14 cellular contexts compared by ENCODE assay signal in genomic region chr12:76018111-76018510, GRCh38. TPM values are rescaled to one million over a fixed set of nuclear protein-coding genes. Genes with fewer than 3 reads are reported as not detected.
A peak's percentile ranks its signal among the peaks of the same experiment; 100 is the strongest.
DNase-seq lines count a peak whose midpoint lies in the region; ATAC-seq and TF ChIP-seq lines count a peak whose summit lies in the region.
"Had no signal": no experiment of that assay in that cellular context is flagged by ENCODE, and none has a peak within 500 bp of the region (broad histone marks: within the 10 kb centered on the region; RNA-seq: fewer than 3 reads in every experiment).

No MANE protein-coding gene starts in this region.

- no peak for DNase-seq in T-helper 2 cell treated with Interferon-gamma antibody and Interleukin-4, amounts not matched to agents 5 μg/mL and 100 μg/mL, for 36 hours (ENCODE audit: low spot score)
- DNase-seq in T-helper 2 cell (no peak), SW480 (ENCODE audit: low spot score) (peak; percentile 52), left cardiac atrium (peak; percentile 52), smooth muscle cell (lab: John Stamatoyannopoulos, UW; ENCODE audit: unreplicated experiment) (no peak), SHP77 (lab: John Stamatoyannopoulos, UW) (no peak)
- DNase-seq: activated T-cell treated with anti-CD3 and anti-CD28 coated beads, Interleukin-2, amount 50 U/mL, for 1 hour; head of caudate nucleus; Kasumi-1; naive thymus-derived CD4-positive, alpha-beta T cell; stimulated activated CD4-positive, alpha-beta T cell treated with anti-CD3 and anti-CD28 coated beads, Interleukin-4, amount 100 ng/mL, for 1 hour; T-helper 9 cell had no signal

- no peak overlapping the region for H3K4me3 ChIP-seq in smooth muscle cell

- H3K27ac ChIP-seq in smooth muscle cell (ENCODE audit: low read depth), result peak overlapping the region; percentile 100

- peaks cover 26% of the 10 kb centered on the region for H3K4me1 ChIP-seq in smooth muscle cell (ENCODE audit: low read depth)

- peaks cover 38% of the 10 kb centered on the region for H3F3A ChIP-seq in smooth muscle cell (ENCODE audit: low read depth)

- H3K27ac Mint-ChIP-seq in T-helper 2 cell treated with Interferon-gamma antibody and Interleukin-4, amounts not matched to agents 5 μg/mL and 100 μg/mL, for 36 hours, result peak overlapping the region; percentile 69

- H3K9ac ChIP-seq in smooth muscle cell (ENCODE audit: low read depth), result peak overlapping the region; percentile 59

- no peak for TF ChIP-seq CTCF in smooth muscle cell (IDR thresholded peaks at IDR 0.05; ENCODE audit: borderline replicate concordance, insufficient read depth, poor library complexity, severe bottlenecking)

- H3K79me2 ChIP-seq in smooth muscle cell (ENCODE audit: low read depth), result no peaks in the 10 kb centered on the region

- intact Hi-C loops in left cardiac atrium (cut with DNase I), result loop anchor here in 1 of 2 donors (5.0 kb wide), 1 partner anchor 36 kb away; no protein-coding TSS in a partner anchor

- no peaks in the 10 kb centered on the region for H3K27me3 Mint-ChIP-seq in T-helper 2 cell treated with Interferon-gamma antibody and Interleukin-4, amounts not matched to agents 5 μg/mL and 100 μg/mL, for 36 hours (ENCODE audit: low read depth)

- 23% methylated on average over 6 of the region's 6 CpGs for WGBS in smooth muscle cell (ENCODE audit: low lambda C conversion rate)

- no peaks in the 10 kb centered on the region for H3K27me3 ChIP-seq in smooth muscle cell (ENCODE audit: low read depth)

- ATAC-seq in left cardiac atrium, result peak; percentile 74 to 96
- ATAC-seq in GM19351 (IDR thresholded peaks at IDR 0.05; ENCODE audit: unreplicated experiment), result no peak
- no peak for ATAC-seq in GM18907 (IDR thresholded peaks at IDR 0.05; ENCODE audit: unreplicated experiment)
- ATAC-seq: naive thymus-derived CD4-positive, alpha-beta T cell had no signal

- no peaks in the 10 kb centered on the region for H3K9me3 Mint-ChIP-seq in T-helper 2 cell treated with Interferon-gamma antibody and Interleukin-4, amounts not matched to agents 5 μg/mL and 100 μg/mL, for 36 hours
- H3K9me3 Mint-ChIP-seq: naive thymus-derived CD4-positive, alpha-beta T cell had no signal

- peak overlapping the region; percentile 8 for H3K4me2 ChIP-seq in smooth muscle cell

- no peaks in the 10 kb centered on the region for H4K20me1 ChIP-seq in smooth muscle cell (ENCODE audit: low read depth)

- no peak overlapping the region for H3K4me3 Mint-ChIP-seq in T-helper 2 cell treated with Interferon-gamma antibody and Interleukin-4, amounts not matched to agents 5 μg/mL and 100 μg/mL, for 36 hours
- H3K4me3 Mint-ChIP-seq: naive thymus-derived CD4-positive, alpha-beta T cell had no signal

- no peaks in the 10 kb centered on the region for H3K9me3 ChIP-seq in smooth muscle cell (replicated peaks; ENCODE audit: low read depth)

- H3K36me3 ChIP-seq in smooth muscle cell (ENCODE audit: low read depth), result no peaks in the 10 kb centered on the region

- no peak overlapping the region for H2AFZ ChIP-seq in smooth muscle cell (ENCODE audit: low read depth)

- H3K36me3 Mint-ChIP-seq in T-helper 2 cell treated with Interferon-gamma antibody and Interleukin-4, amounts not matched to agents 5 μg/mL and 100 μg/mL, for 36 hours (ENCODE audit: low read depth), result peaks cover 5% of the 10 kb centered on the region

- peaks cover 50% of the 10 kb centered on the region for H3K4me1 Mint-ChIP-seq in T-helper 2 cell treated with Interferon-gamma antibody and Interleukin-4, amounts not matched to agents 5 μg/mL and 100 μg/mL, for 36 hours (ENCODE audit: low read depth)

RNA-seq across cellular contexts. Expression of gene PHLDA1, which starts 13.5 kb away (rescaled TPM):
- 10 to 100 TPM in 1 of 2 donors, 1 to 10 TPM in 1; 9.4 to 15.5 TPM for total RNA-seq in left cardiac atrium
- 88.6 and 91.3 TPM in 2 replicates for total RNA-seq in smooth muscle cell
- 69.7 and 70.2 TPM in 2 replicates for polyA plus RNA-seq in smooth muscle cell

Comparison
In these comparisons a context has a peak if more than half of its experiments do, and no peak if none do; other contexts are left out.
1. DNase-seq: peak in SW480 (single experiment) and left cardiac atrium (single experiment); none in T-helper 2 cell treated with Interferon-gamma antibody and Interleukin-4, amounts not matched to agents 5 μg/mL and 100 μg/mL, for 36 hours (single experiment), T-helper 2 cell (0 of 5), smooth muscle cell (single experiment) and SHP77 (0 of 2).
2. ATAC-seq: peak in left cardiac atrium (2 of 2); none in GM19351 (single experiment) and GM18907 (single experiment).